15 cellular contexts compared by ENCODE assay signal in genomic region chr5:78280261-78280660, GRCh38. TPM values are rescaled to one million over a fixed set of nuclear protein-coding genes. Genes with fewer than 3 reads are reported as not detected.
DNase-seq lines count a peak whose midpoint lies in the region; ATAC-seq lines count a peak whose summit lies in the region.
"Had no signal": no experiment of that assay in that cellular context is flagged by ENCODE, and none has a peak within 500 bp of the region (broad histone marks: within the 10 kb centered on the region; RNA-seq: fewer than 3 reads in every experiment).

No MANE protein-coding gene starts in this region.

- H3K9me3 ChIP-seq in MG63 (no peaks in the 10 kb centered on the region), aorta (ENCODE audit: control insufficient read depth, low read length) (no peaks in the 10 kb centered on the region)
- H3K9me3 ChIP-seq: BE2C had no signal

- WGBS in aorta, 2 donors = 2 to 5% methylated on average over 2 of the region's 2 CpGs

- intact Hi-C loops in aorta (cut with DNase I) = no loop called here

- H3K4me1 ChIP-seq in aorta (ENCODE audit: control insufficient read depth in 1 of 2, insufficient read depth in 2 of 2, low read length in 2 of 2) = peaks cover 0 to 4% of the 10 kb centered on the region in 2 donors
- H3K4me1 ChIP-seq: BE2C had no signal

- no peak for ATAC-seq in aorta (ENCODE audit: low FRiP score)

- H3K4me3 ChIP-seq in MG63 (no peak overlapping the region), aorta (ENCODE audit: low read length in 2 of 2) (no peak overlapping the region)
- H3K4me3 ChIP-seq: SK-N-MC had no signal

- H3K27me3 ChIP-seq in MG63 (no peaks in the 10 kb centered on the region), aorta (ENCODE audit: control insufficient read depth in 1 of 2, insufficient read depth in 2 of 2, low read length in 1 of 2) (no peaks in the 10 kb centered on the region)
- H3K27me3 ChIP-seq: BE2C had no signal

- in situ Hi-C loops in ACHN (cut with HindIII; ENCODE audit: low pct_ligation_motif_present, low pct_unique_long_range_greater_than_20kb, low sequenced_read_pairs) = no loop called here

- no peaks in the 10 kb centered on the region for H3K36me3 ChIP-seq in MG63
- peaks cover 0 to 2% of the 10 kb centered on the region in 2 donors for H3K36me3 ChIP-seq in aorta (ENCODE audit: control insufficient read depth in 1 of 2, insufficient read depth in 2 of 2, low read length in 1 of 2)
- H3K36me3 ChIP-seq: BE2C had no signal

- DNase-seq in MG63 (peak; percentile 25), globus pallidus (ENCODE audit: low spot score) (peak; percentile 80), superior temporal gyrus (ENCODE audit: extremely low spot score) (peak; percentile 88), aorta (no peak), ACHN (no peak), UCSD-AML1 (lab: John Stamatoyannopoulos, UW; ENCODE audit: unreplicated experiment) (no peak)
- DNase-seq: BE2C; CD4-positive, alpha-beta T cell; HCEC 1CT; MV-4-11; NCI-H1417; NCI-H2029; NCI-H510A treated with DMSO at 0.1 percent for 48 hours had no signal

- H3K27ac ChIP-seq in angular gyrus (ENCODE audit: low read depth, low read length) (peak overlapping the region; percentile 45), aorta (ENCODE audit: low read depth in 1 of 2, low read length in 2 of 2) (no peak overlapping the region)
- H3K27ac ChIP-seq: SK-N-MC had no signal

RNA-seq across cellular contexts. Expression of gene AP3B1, which starts 14.2 kb away (rescaled TPM):
- total RNA-seq in MG63 (2014; rRNA removed; shearing (Covaris generic); ENCODE audit: low replicate concordance) = 41.1 and 49.8 TPM in 2 replicates
- 10 to 100 TPM; 45.5 to 46.7 TPM for total RNA-seq in aorta
- polyA plus RNA-seq in aorta = 10 to 100 TPM; 17.8 to 28.7 TPM

Comparison
In these comparisons a context has a peak if more than half of its experiments do, and no peak if none do; other contexts are left out.
1. DNase-seq: peak in MG63 (single experiment), globus pallidus (single experiment) and superior temporal gyrus (single experiment); none in aorta (0 of 2), ACHN (single experiment) and UCSD-AML1 (single experiment).